ENCODE assay signal across 2 cellular contexts in the genomic region with DNA sequence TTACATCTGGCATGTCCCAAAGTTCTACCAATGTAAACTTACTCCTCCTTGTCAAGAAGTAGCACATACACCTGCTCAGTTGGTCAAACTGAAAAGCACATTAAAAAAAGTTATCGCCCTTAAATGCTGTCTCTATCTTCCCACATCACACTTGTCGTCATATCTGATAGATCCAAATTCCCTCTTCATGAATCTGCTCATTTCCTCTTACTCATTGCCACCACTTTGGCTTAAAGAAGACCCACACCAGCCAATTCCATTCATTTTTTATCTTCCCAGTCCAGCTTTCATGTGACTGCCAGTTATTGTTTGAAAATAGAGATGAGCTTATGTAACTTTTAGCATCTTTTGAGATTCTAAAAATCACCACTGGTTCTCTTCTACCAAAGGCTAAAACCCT.
TF ChIP-seq lines count a peak whose summit lies in the region.

No MANE protein-coding gene starts in this region.

TF ChIP-seq in SK-N-SH, 30 proteins besides CTCF, POLR2A, EP300 and RAD21 (continued from another document):
- TF ChIP-seq POLR2AphosphoS5 (IDR thresholded peaks at IDR 0.05; ENCODE audit: low read depth, low read length) (no peak), FOXM1 (IDR thresholded peaks at IDR 0.05; ENCODE audit: low read depth) (no peak), JUND (IDR thresholded peaks at IDR 0.05) (peak; percentile 86), TEAD4 (IDR thresholded peaks at IDR 0.05; ENCODE audit: borderline replicate concordance, insufficient read depth) (peak; percentile 66; the same call in 1 of the 2 replicates), CHD2 (IDR thresholded peaks at IDR 0.05; ENCODE audit: low read length, partially characterized antibody) (no peak), NFIC (IDR thresholded peaks at IDR 0.05; ENCODE audit: borderline replicate concordance) (peak; percentile 81)
- TF ChIP-seq, protein P1, sequence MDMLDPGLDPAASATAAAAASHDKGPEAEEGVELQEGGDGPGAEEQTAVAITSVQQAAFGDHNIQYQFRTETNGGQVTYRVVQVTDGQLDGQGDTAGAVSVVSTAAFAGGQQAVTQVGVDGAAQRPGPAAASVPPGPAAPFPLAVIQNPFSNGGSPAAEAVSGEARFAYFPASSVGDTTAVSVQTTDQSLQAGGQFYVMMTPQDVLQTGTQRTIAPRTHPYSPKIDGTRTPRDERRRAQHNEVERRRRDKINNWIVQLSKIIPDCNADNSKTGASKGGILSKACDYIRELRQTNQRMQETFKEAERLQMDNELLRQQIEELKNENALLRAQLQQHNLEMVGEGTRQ (IDR thresholded peaks at IDR 0.05; ENCODE audit: borderline replicate concordance, low read depth, low read length): no peak
- TF ChIP-seq, protein P2, sequence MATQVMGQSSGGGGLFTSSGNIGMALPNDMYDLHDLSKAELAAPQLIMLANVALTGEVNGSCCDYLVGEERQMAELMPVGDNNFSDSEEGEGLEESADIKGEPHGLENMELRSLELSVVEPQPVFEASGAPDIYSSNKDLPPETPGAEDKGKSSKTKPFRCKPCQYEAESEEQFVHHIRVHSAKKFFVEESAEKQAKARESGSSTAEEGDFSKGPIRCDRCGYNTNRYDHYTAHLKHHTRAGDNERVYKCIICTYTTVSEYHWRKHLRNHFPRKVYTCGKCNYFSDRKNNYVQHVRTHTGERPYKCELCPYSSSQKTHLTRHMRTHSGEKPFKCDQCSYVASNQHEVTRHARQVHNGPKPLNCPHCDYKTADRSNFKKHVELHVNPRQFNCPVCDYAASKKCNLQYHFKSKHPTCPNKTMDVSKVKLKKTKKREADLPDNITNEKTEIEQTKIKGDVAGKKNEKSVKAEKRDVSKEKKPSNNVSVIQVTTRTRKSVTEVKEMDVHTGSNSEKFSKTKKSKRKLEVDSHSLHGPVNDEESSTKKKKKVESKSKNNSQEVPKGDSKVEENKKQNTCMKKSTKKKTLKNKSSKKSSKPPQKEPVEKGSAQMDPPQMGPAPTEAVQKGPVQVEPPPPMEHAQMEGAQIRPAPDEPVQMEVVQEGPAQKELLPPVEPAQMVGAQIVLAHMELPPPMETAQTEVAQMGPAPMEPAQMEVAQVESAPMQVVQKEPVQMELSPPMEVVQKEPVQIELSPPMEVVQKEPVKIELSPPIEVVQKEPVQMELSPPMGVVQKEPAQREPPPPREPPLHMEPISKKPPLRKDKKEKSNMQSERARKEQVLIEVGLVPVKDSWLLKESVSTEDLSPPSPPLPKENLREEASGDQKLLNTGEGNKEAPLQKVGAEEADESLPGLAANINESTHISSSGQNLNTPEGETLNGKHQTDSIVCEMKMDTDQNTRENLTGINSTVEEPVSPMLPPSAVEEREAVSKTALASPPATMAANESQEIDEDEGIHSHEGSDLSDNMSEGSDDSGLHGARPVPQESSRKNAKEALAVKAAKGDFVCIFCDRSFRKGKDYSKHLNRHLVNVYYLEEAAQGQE (IDR thresholded peaks at IDR 0.05; ENCODE audit: low read depth, low read length): no peak
- TF ChIP-seq, protein P3, sequence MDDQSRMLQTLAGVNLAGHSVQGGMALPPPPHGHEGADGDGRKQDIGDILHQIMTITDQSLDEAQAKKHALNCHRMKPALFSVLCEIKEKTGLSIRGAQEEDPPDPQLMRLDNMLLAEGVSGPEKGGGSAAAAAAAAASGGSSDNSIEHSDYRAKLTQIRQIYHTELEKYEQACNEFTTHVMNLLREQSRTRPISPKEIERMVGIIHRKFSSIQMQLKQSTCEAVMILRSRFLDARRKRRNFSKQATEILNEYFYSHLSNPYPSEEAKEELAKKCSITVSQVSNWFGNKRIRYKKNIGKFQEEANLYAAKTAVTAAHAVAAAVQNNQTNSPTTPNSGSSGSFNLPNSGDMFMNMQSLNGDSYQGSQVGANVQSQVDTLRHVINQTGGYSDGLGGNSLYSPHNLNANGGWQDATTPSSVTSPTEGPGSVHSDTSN (IDR thresholded peaks at IDR 0.05): peak; percentile 68

TF ChIP-seq in SK-N-SH treated with all-trans-retinoic acid at 6 μM for 48 hours, 23 proteins besides CTCF, POLR2A, EP300 and RAD21 (continued from another document):
- TF ChIP-seq, protein P4, sequence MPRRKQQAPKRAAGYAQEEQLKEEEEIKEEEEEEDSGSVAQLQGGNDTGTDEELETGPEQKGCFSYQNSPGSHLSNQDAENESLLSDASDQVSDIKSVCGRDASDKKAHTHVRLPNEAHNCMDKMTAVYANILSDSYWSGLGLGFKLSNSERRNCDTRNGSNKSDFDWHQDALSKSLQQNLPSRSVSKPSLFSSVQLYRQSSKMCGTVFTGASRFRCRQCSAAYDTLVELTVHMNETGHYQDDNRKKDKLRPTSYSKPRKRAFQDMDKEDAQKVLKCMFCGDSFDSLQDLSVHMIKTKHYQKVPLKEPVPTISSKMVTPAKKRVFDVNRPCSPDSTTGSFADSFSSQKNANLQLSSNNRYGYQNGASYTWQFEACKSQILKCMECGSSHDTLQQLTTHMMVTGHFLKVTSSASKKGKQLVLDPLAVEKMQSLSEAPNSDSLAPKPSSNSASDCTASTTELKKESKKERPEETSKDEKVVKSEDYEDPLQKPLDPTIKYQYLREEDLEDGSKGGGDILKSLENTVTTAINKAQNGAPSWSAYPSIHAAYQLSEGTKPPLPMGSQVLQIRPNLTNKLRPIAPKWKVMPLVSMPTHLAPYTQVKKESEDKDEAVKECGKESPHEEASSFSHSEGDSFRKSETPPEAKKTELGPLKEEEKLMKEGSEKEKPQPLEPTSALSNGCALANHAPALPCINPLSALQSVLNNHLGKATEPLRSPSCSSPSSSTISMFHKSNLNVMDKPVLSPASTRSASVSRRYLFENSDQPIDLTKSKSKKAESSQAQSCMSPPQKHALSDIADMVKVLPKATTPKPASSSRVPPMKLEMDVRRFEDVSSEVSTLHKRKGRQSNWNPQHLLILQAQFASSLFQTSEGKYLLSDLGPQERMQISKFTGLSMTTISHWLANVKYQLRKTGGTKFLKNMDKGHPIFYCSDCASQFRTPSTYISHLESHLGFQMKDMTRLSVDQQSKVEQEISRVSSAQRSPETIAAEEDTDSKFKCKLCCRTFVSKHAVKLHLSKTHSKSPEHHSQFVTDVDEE (CRISPR knock-in tag; IDR thresholded peaks at IDR 0.05): no peak
- TF ChIP-seq ZFP3 (CRISPR knock-in tag; IDR thresholded peaks at IDR 0.05) (no peak), TCF4 (CRISPR knock-in tag; IDR thresholded peaks at IDR 0.05; ENCODE audit: borderline replicate concordance) (no peak), CSDC2 (CRISPR knock-in tag; IDR thresholded peaks at IDR 0.05) (no peak), PPARA (CRISPR knock-in tag; IDR thresholded peaks at IDR 0.05; ENCODE audit: borderline replicate concordance) (no peak), ARNTL (CRISPR knock-in tag; IDR thresholded peaks at IDR 0.05; ENCODE audit: borderline replicate concordance, low read depth) (no peak), GLIS3 (CRISPR knock-in tag; IDR thresholded peaks at IDR 0.05) (no peak), BACH2 (CRISPR knock-in tag; IDR thresholded peaks at IDR 0.05; ENCODE audit: borderline replicate concordance) (no peak), RARB (CRISPR knock-in tag; IDR thresholded peaks at IDR 0.05) (no peak), ESRRG (CRISPR knock-in tag; IDR thresholded peaks at IDR 0.05) (no peak), ZNF565 (CRISPR knock-in tag; conservative IDR thresholded peaks at IDR 0.05; ENCODE audit: low read depth) (no peak), OSR1 (CRISPR knock-in tag; IDR thresholded peaks at IDR 0.05) (no peak)
- TF ChIP-seq, protein P5, sequence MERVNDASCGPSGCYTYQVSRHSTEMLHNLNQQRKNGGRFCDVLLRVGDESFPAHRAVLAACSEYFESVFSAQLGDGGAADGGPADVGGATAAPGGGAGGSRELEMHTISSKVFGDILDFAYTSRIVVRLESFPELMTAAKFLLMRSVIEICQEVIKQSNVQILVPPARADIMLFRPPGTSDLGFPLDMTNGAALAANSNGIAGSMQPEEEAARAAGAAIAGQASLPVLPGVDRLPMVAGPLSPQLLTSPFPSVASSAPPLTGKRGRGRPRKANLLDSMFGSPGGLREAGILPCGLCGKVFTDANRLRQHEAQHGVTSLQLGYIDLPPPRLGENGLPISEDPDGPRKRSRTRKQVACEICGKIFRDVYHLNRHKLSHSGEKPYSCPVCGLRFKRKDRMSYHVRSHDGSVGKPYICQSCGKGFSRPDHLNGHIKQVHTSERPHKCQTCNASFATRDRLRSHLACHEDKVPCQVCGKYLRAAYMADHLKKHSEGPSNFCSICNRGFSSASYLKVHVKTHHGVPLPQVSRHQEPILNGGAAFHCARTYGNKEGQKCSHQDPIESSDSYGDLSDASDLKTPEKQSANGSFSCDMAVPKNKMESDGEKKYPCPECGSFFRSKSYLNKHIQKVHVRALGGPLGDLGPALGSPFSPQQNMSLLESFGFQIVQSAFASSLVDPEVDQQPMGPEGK (CRISPR knock-in tag; IDR thresholded peaks at IDR 0.05; ENCODE audit: borderline replicate concordance): no peak
- TF ChIP-seq, protein P6, sequence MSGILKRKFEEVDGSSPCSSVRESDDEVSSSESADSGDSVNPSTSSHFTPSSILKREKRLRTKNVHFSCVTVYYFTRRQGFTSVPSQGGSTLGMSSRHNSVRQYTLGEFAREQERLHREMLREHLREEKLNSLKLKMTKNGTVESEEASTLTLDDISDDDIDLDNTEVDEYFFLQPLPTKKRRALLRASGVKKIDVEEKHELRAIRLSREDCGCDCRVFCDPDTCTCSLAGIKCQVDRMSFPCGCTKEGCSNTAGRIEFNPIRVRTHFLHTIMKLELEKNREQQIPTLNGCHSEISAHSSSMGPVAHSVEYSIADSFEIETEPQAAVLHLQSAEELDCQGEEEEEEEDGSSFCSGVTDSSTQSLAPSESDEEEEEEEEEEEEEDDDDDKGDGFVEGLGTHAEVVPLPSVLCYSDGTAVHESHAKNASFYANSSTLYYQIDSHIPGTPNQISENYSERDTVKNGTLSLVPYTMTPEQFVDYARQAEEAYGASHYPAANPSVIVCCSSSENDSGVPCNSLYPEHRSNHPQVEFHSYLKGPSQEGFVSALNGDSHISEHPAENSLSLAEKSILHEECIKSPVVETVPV (CRISPR knock-in tag; IDR thresholded peaks at IDR 0.05): no peak
TF ChIP-seq in SK-N-SH treated with all-trans-retinoic acid at 6 μM for 48 hours: peak in this region for 0.
